ENCODE assay signal across 8 cellular contexts in genomic region chr1:227437495-227438008, GRCh38.
A peak's percentile ranks its signal among the peaks of the same experiment; 100 is the strongest.
DNase-seq lines count a peak whose midpoint lies in the region; ATAC-seq, FAIRE-seq and TF ChIP-seq lines count a peak whose summit lies in the region.

No MANE protein-coding gene starts in this region.

- POLR2A ChIA-PET in activated CD4-positive, alpha-beta T cell treated with anti-CD3 and anti-CD28 coated beads, Interleukin-2, amount 10 ng/mL, durations not matched to agents 7 days and 5 days (lab: Charles Lee), result no interaction called here

- BruUV-seq in Calu3 (replicated peaks; lab: Mats Ljungman, UMichigan), result no TSS peak

- H3K27ac ChIP-seq in pancreas, result no peak overlapping the region

- H3K27ac Mint-ChIP-seq in Calu3 (ENCODE audit: unreplicated experiment), result peak overlapping the region; percentile 31
- no peak overlapping the region for H3K27ac Mint-ChIP-seq in activated CD4-positive, alpha-beta T cell treated with anti-CD3 and anti-CD28 coated beads, Interleukin-2, amount 10 ng/mL, durations not matched to agents 7 days and 5 days

- H3K9me3 Mint-ChIP-seq in Calu3 (ENCODE audit: low read depth, unreplicated experiment), result no peaks in the 10 kb centered on the region
- H3K9me3 Mint-ChIP-seq in activated CD4-positive, alpha-beta T cell treated with anti-CD3 and anti-CD28 coated beads, Interleukin-2, amount 10 ng/mL, durations not matched to agents 7 days and 5 days, result no peaks in the 10 kb centered on the region

- no peaks in the 10 kb centered on the region for H3K27me3 ChIP-seq in pancreas

- 3% methylated on average over 7 of the region's 7 CpGs for WGBS in pancreas, 2 donors

- peak overlapping the region; percentile 50 for H3K4me3 ChIP-seq in Jurkat, Clone E6-1 (ENCODE audit: low read length)
- H3K4me3 ChIP-seq in fibroblast of pulmonary artery (replicated peaks; ENCODE audit: low read depth, low read length) (peak overlapping the region; percentile 42), pancreas (peak overlapping the region in 2 of 4 donors; percentile 25 to 38)

- H3K36me3 ChIP-seq in pancreas, result no peaks in the 10 kb centered on the region

- DNase-seq in Calu3 (no peak), SHP77 treated with DMSO at 0.1 percent for 48 hours (lab: John Stamatoyannopoulos, UW) (peak; percentile 74), fibroblast of pulmonary artery (ENCODE audit: low read depth) (peak; percentile 84), pancreas (no peak), NK-92 (lab: John Stamatoyannopoulos, UW; ENCODE audit: unreplicated experiment) (no peak)
- peak; percentile 71 for DNase-seq in Jurkat, Clone E6-1 (ENCODE audit: low read depth, low spot score)
- no peak for DNase-seq in activated CD4-positive, alpha-beta T cell treated with anti-CD3 and anti-CD28 coated beads, Interleukin-2, amount 10 ng/mL, durations not matched to agents 7 days and 5 days

- peaks cover 29% of the 10 kb centered on the region for H3K27me3 Mint-ChIP-seq in Calu3 (ENCODE audit: unreplicated experiment)
- peaks cover 28% of the 10 kb centered on the region for H3K27me3 Mint-ChIP-seq in activated CD4-positive, alpha-beta T cell treated with anti-CD3 and anti-CD28 coated beads, Interleukin-2, amount 10 ng/mL, durations not matched to agents 7 days and 5 days

- no peaks in the 10 kb centered on the region for H3K36me3 Mint-ChIP-seq in Calu3 (ENCODE audit: insufficient read depth, unreplicated experiment)
- H3K36me3 Mint-ChIP-seq in activated CD4-positive, alpha-beta T cell treated with anti-CD3 and anti-CD28 coated beads, Interleukin-2, amount 10 ng/mL, durations not matched to agents 7 days and 5 days (ENCODE audit: low read depth), result no peaks in the 10 kb centered on the region

- CTCF ChIA-PET in Calu3 (lab: Charles Lee), result interaction anchor here (1.4 kb wide), 1 partner anchor 525 kb away, joined by 4 read pairs; no protein-coding TSS in a partner anchor
- CTCF ChIA-PET in activated CD4-positive, alpha-beta T cell treated with anti-CD3 and anti-CD28 coated beads, Interleukin-2, amount 10 ng/mL, durations not matched to agents 7 days and 5 days (lab: Charles Lee), result no interaction called here

- H3K4me1 ChIP-seq in pancreas, result no peaks in the 10 kb centered on the region

- H3K4me1 Mint-ChIP-seq in Calu3 (ENCODE audit: low read depth, unreplicated experiment), result peaks cover 25% of the 10 kb centered on the region
- H3K4me1 Mint-ChIP-seq in activated CD4-positive, alpha-beta T cell treated with anti-CD3 and anti-CD28 coated beads, Interleukin-2, amount 10 ng/mL, durations not matched to agents 7 days and 5 days, result peaks cover 6% of the 10 kb centered on the region

- H3K4me3 Mint-ChIP-seq in Calu3 (ENCODE audit: low read depth, unreplicated experiment), result peak overlapping the region; percentile 33
- H3K4me3 Mint-ChIP-seq in activated CD4-positive, alpha-beta T cell treated with anti-CD3 and anti-CD28 coated beads, Interleukin-2, amount 10 ng/mL, durations not matched to agents 7 days and 5 days, result no peak overlapping the region

- TF ChIP-seq CTCF in Calu3 (IDR thresholded peaks at IDR 0.05; ENCODE audit: unreplicated experiment) (peak; percentile 42), fibroblast of pulmonary artery (IDR thresholded peaks at IDR 0.05; ENCODE audit: low read length, missing control alignments) (peak; percentile 46), pancreas (IDR thresholded peaks at IDR 0.05) (peak in 2 of 4 donors; percentile 10 to 16)

- no peak for FAIRE-seq in pancreas (lab: Jason Lieb, UNC)

- ATAC-seq in pancreas (peak; percentile 65 to 92 (median 89)), HG02884 (IDR thresholded peaks at IDR 0.05; ENCODE audit: unreplicated experiment) (no peak)

- H3K9me3 ChIP-seq in pancreas, result no peaks in the 10 kb centered on the region

- intact Hi-C loops in Calu3 (cut with micrococcal nuclease; ENCODE audit: unreplicated experiment) (loop anchor here (1.0 to 10.0 kb wide), 4 partner anchors 202 to 525 kb away; no protein-coding TSS in a partner anchor), pancreas (cut with DNase I) (loop anchor here in 1 of 3 donors (10.0 kb wide), 2 partner anchors 203 to 523 kb away; no protein-coding TSS in a partner anchor)

Comparison
In these comparisons a context has a peak if more than half of its experiments do, and no peak if none do; other contexts are left out.
1. DNase-seq: peak in Jurkat, Clone E6-1 (single experiment), SHP77 treated with DMSO at 0.1 percent for 48 hours (single experiment) and fibroblast of pulmonary artery (single experiment); none in Calu3 (single experiment), pancreas (0 of 6), NK-92 (single experiment) and activated CD4-positive, alpha-beta T cell treated with anti-CD3 and anti-CD28 coated beads, Interleukin-2, amount 10 ng/mL, durations not matched to agents 7 days and 5 days (single experiment).